1 cellular context compared by ENCODE assay signal in the genomic region with DNA sequence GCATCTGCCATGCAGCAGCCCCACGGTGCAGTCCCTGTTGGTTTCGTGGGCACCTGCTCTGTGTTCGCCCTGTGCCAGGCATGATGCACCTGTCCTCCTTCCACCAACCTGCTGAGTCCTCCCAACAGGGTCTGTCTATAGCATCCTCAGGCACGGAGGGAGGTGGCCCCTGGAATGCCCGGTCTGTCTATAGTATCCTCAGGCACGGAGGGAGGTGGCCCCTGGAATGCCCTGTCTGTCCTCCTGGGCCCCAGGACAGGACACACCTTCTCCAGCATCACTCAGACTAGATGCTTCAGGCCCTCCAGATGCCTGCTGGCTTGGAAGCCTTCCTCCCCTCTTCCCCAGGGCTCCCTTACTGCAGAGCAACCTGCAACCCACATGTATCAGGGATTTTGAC.
TF ChIP-seq lines count a peak whose summit lies in the region.

No MANE protein-coding gene starts in this region.

TF ChIP-seq in HEK293T, 16 proteins besides CTCF, POLR2A, EP300 and RAD21:
- TF ChIP-seq FOXA1 (IDR thresholded peaks at IDR 0.05) (no peak), SUZ12 (IDR thresholded peaks at IDR 0.05) (no peak), HDGF (IDR thresholded peaks at IDR 0.05; ENCODE audit: borderline replicate concordance) (no peak), ELF4 (IDR thresholded peaks at IDR 0.05) (no peak)
